In the genomic region with DNA sequence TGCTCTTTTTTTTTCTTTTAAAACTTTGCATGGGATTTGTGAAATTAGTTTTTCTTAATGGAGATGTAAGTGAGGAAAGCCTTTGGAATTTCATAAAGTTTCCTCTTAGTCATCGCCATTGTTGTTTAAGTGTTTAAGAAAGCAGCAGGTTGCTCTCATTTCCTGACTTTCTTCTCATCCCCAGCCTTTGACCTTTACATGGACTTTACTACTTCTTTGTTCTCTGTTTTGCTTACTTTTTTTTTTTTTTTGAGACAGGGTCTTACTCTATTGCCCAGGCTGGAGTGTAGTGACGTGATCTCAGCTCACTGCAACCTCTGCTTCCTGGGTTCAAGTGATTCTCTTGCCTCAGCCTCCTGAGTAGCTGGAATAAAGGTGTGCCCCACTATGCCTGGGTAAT, we compare ENCODE assay signal across 15 cellular contexts. TPM values are rescaled to one million over a fixed set of nuclear protein-coding genes. Genes with fewer than 3 reads are reported as not detected.
DNase-seq lines count a peak whose midpoint lies in the region; ATAC-seq and TF ChIP-seq lines count a peak whose summit lies in the region.
"Had no signal": no experiment of that assay in that cellular context is flagged by ENCODE, and none has a peak within 500 bp of the region (broad histone marks: within the 10 kb centered on the region; RNA-seq: fewer than 3 reads in every experiment).

No MANE protein-coding gene starts in this region.

- H3K4me1 Mint-ChIP-seq in chondrocyte (ENCODE audit: low read depth), result peaks cover 34% of the 10 kb centered on the region

- ATAC-seq in HG03196 (IDR thresholded peaks at IDR 0.05; ENCODE audit: unreplicated experiment), result no peak
- ATAC-seq in GM18520 (IDR thresholded peaks at IDR 0.05; ENCODE audit: unreplicated experiment), result no peak
- ATAC-seq: activated CD4-positive, alpha-beta T cell treated with anti-CD3 and anti-CD28 coated beads for 36 hours; gastroesophageal sphincter had no signal

- no peak overlapping the region for H3K4me3 ChIP-seq in AG10803 (ENCODE audit: low read length)
- H3K4me3 ChIP-seq: gastroesophageal sphincter had no signal

- no peak overlapping the region for H3K27ac Mint-ChIP-seq in chondrocyte (ENCODE audit: unreplicated experiment)
- H3K27ac Mint-ChIP-seq: activated CD4-positive, alpha-beta T cell treated with anti-CD3 and anti-CD28 coated beads for 36 hours; T-helper 1 cell treated with Interleukin-12 subunit alpha and Interleukin-12 subunit beta and Interleukin-4 antibody, amounts not matched to agents 30 μg/mL and 1 μg/mL, for 36 hours had no signal

- peaks cover 6% of the 10 kb centered on the region for H3K9me3 Mint-ChIP-seq in chondrocyte (ENCODE audit: low read depth)

- H3K4me3 Mint-ChIP-seq in chondrocyte (ENCODE audit: unreplicated experiment), result peak overlapping the region; percentile 12
- H3K4me3 Mint-ChIP-seq: activated CD4-positive, alpha-beta T cell treated with anti-CD3 and anti-CD28 coated beads for 36 hours; T-helper 1 cell treated with Interleukin-12 subunit alpha and Interleukin-12 subunit beta and Interleukin-4 antibody, amounts not matched to agents 30 μg/mL and 1 μg/mL, for 36 hours had no signal

- DNase-seq in AG10803 (ENCODE audit: low read depth) (peak; percentile 24), M059J (ENCODE audit: low read depth) (peak; percentile 58), chondrocyte (ENCODE audit: low spot score) (no peak), kidney tubule cell (ENCODE audit: low spot score) (peak; percentile 76), DMS 273 treated with DMSO at 0.1 percent for 48 hours (lab: John Stamatoyannopoulos, UW) (no peak), NCI-H524 (lab: John Stamatoyannopoulos, UW) (no peak)
- DNase-seq: activated CD4-positive, alpha-beta T cell treated with anti-CD3 and anti-CD28 coated beads for 36 hours; islet precursor cell; KBM-7; NCI-H146; NCI-H510A had no signal

- no peaks in the 10 kb centered on the region for H3K27me3 Mint-ChIP-seq in chondrocyte (ENCODE audit: low read depth)

- no peak for TF ChIP-seq CTCF in AG10803 (conservative IDR thresholded peaks at IDR 0.05; ENCODE audit: low read length)
- TF ChIP-seq CTCF in chondrocyte (IDR thresholded peaks at IDR 0.05), result no peak

- peaks cover 16% of the 10 kb centered on the region for H3K36me3 Mint-ChIP-seq in chondrocyte (ENCODE audit: low read depth)

RNA-seq across cellular contexts. Expression of gene FBXL2, which starts 38.6 kb away (rescaled TPM):
- total RNA-seq in M059J (2014; rRNA removed; shearing (Covaris generic)), result 2.9 and 3.8 TPM in 2 replicates
- total RNA-seq in chondrocyte, result 22.2 to 25.2 TPM (median 24.4 TPM) in 3 replicates

Comparison
In these comparisons a context has a peak if more than half of its experiments do, and no peak if none do; other contexts are left out.
1. DNase-seq: peak in AG10803 (single experiment), M059J (single experiment) and kidney tubule cell (single experiment); none in chondrocyte (single experiment), DMS 273 treated with DMSO at 0.1 percent for 48 hours (single experiment) and NCI-H524 (0 of 2).